In the genomic region with DNA sequence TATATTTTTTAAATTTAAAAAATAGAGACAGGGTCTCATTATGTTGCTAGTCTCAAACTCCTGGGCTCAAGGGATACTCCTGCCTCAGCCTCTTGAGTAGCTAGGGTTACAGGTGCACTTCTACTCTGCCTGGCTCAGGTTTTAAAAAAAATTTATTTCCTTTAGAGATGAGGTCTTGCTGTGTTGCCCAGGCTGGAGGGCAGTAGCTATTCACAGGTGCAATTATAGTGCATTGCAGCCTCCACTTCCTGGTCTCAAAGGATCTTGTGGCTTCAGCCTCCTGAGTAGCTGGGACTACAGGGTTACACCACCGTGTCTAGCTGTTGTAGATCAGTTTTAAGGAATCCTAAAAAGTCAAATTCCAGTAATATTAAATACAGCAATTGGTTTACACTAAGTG, we compare ENCODE assay signal across 1 cellular context.
TF ChIP-seq lines count a peak whose summit lies in the region.

No MANE protein-coding gene starts in this region.

TF ChIP-seq in WTC11, 78 proteins besides CTCF, POLR2A, EP300 and RAD21:
- TF ChIP-seq GABPB1 (CRISPR knock-in tag; IDR thresholded peaks at IDR 0.05) (no peak), TCF7 (CRISPR knock-in tag; IDR thresholded peaks at IDR 0.05; ENCODE audit: low read depth) (no peak), ZNF121 (CRISPR knock-in tag; IDR thresholded peaks at IDR 0.05) (peak; percentile 94), FOXP1 (CRISPR knock-in tag; IDR thresholded peaks at IDR 0.05; ENCODE audit: borderline replicate concordance) (no peak), RORB (CRISPR knock-in tag; IDR thresholded peaks at IDR 0.05) (no peak)
- TF ChIP-seq, protein P1, sequence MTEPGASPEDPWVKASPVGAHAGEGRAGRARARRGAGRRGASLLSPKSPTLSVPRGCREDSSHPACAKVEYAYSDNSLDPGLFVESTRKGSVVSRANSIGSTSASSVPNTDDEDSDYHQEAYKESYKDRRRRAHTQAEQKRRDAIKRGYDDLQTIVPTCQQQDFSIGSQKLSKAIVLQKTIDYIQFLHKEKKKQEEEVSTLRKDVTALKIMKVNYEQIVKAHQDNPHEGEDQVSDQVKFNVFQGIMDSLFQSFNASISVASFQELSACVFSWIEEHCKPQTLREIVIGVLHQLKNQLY (CRISPR knock-in tag; IDR thresholded peaks at IDR 0.05), result no peak
TF ChIP-seq in WTC11: peak in this region for 1.
